ENCODE assay signal across 26 cellular contexts in the genomic region with DNA sequence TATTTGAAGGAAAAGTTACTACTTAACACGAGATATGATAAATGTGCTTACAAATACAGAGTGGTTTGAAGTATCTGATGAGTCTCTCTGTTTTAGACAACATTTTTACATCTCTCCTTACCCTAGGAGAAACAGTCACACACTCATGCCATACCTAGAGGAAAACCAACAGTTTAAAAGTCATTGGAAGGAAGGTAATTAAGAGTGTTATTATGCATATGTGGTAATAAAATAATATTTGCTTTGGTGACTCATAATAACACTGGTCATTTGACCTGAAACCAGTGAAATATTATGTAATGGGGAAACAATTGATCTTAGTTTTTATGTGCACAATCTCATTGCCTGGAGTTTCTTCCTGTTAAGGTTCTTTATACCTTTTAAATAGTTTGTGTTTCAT.
DNase-seq lines count a peak whose midpoint lies in the region; ATAC-seq, FAIRE-seq and TF ChIP-seq lines count a peak whose summit lies in the region.
"Had no signal": no experiment of that assay in that cellular context is flagged by ENCODE, and none has a peak within 500 bp of the region (broad histone marks: within the 10 kb centered on the region; RNA-seq: fewer than 3 reads in every experiment).

No MANE protein-coding gene starts in this region.

- no peak overlapping the region for H3K27ac ChIP-seq in stomach
- H3K27ac ChIP-seq: 22Rv1, Peyer's patch had no signal

- no peak for TF ChIP-seq EP300 in stomach (IDR thresholded peaks at IDR 0.05)

- ATAC-seq in HG03457 (IDR thresholded peaks at IDR 0.05; ENCODE audit: unreplicated experiment) = no peak

- H3K4me3 ChIP-seq in stomach = no peak overlapping the region
- H3K4me3 ChIP-seq: HAP-1, MG63, Peyer's patch had no signal

- no peaks in the 10 kb centered on the region for H3K27me3 ChIP-seq in stomach
- H3K27me3 ChIP-seq: Peyer's patch had no signal

- intact Hi-C loops in stomach (cut with DNase I; ENCODE audit: low total_unique reads) = no loop called here

- no peaks in the 10 kb centered on the region for H3K36me3 ChIP-seq in stomach
- H3K36me3 ChIP-seq: BE2C, HAP-1, MG63, Peyer's patch had no signal

- no peaks in the 10 kb centered on the region for H3K9me3 ChIP-seq in stomach
- H3K9me3 ChIP-seq: BE2C, HAP-1, MG63, Peyer's patch, SK-N-SH had no signal

- H3K4me1 ChIP-seq in stomach = no peaks in the 10 kb centered on the region
- H3K4me1 ChIP-seq: BE2C, HAP-1 had no signal

- no peak for TF ChIP-seq CTCF in stomach (IDR thresholded peaks at IDR 0.05)

- no peak for TF ChIP-seq POLR2A in stomach (IDR thresholded peaks at IDR 0.05)

- FAIRE-seq in islet of Langerhans (lab: Jason Lieb, UNC) = peak; percentile 33
- FAIRE-seq: GM12891 had no signal

- WGBS in stomach, 5 donors = 29 to 43% (median 30%) methylated on average over 1 of the region's 1 CpG

- DNase-seq in DMS53 (lab: John Stamatoyannopoulos, UW) (peak; percentile 23), DMS53 treated with DMSO at 0.1 percent for 48 hours (lab: John Stamatoyannopoulos, UW; ENCODE audit: unreplicated experiment) (no peak), dermis blood vessel endothelial cell (peak; percentile 10), stomach (no peak), NCI-H510A treated with DMSO at 0.1 percent for 48 hours (lab: John Stamatoyannopoulos, UW) (no peak), middle frontal gyrus (ENCODE audit: extremely low spot score, low spot score) (no peak)
- DNase-seq: ACHN, BE2C, DMS79 treated with DMSO at 0.1 percent for 48 hours, GF-D8, GOT3, HFFc6, KBM-7, MG63, NCI-H1105 treated with DMSO at 0.1 percent for 48 hours, NCI-H146, NCI-H1930, NCI-H446 treated with DMSO at 0.1 percent for 48 hours, NCI-H526 treated with DMSO at 0.1 percent for 48 hours, Peyer's patch, SK-N-SH had no signal

Comparison
In these comparisons a context has a peak if more than half of its experiments do, and no peak if none do; other contexts are left out.
1. DNase-seq: peak in DMS53 (single experiment) and dermis blood vessel endothelial cell (single experiment); none in DMS53 treated with DMSO at 0.1 percent for 48 hours (single experiment), stomach (single experiment), NCI-H510A treated with DMSO at 0.1 percent for 48 hours (single experiment) and middle frontal gyrus (single experiment).